Comparison of ENCODE assay signal across 27 cellular contexts in genomic region chr12:31105668-31106067, GRCh38.
"Had no signal": no experiment of that assay in that cellular context is flagged by ENCODE, and none has a peak within 500 bp of the region (broad histone marks: within the 10 kb centered on the region; RNA-seq: fewer than 3 reads in every experiment).

No MANE protein-coding gene starts in this region.

- H3K4me3 Mint-ChIP-seq: activated CD4-positive, alpha-beta memory T cell treated with anti-CD3 and anti-CD28 coated beads, Interleukin-2, amount 10 ng/mL, durations not matched to agents 7 days and 5 days; activated CD4-positive, alpha-beta T cell treated with anti-CD3 and anti-CD28 coated beads, Interleukin-2, amount 10 ng/mL, durations not matched to agents 7 days and 5 days; activated naive CD4-positive, alpha-beta T cell treated with anti-CD3 and anti-CD28 coated beads, Interleukin-2, amount 50 U/mL, for 24 hours; activated naive CD8-positive, alpha-beta T cell treated with anti-CD3 and anti-CD28 coated beads, Interleukin-2, amount 50 U/mL, for 24 hours; activated T-cell treated with anti-CD3 and anti-CD28 coated beads, Interleukin-2, amount 50 U/mL, for 24 hours; dendritic cell treated with granulocyte-macrophage colony-stimulating factor and Interleukin-4, amounts not matched to agents 40 ng/mL and 50 ng/mL, for 4 days; natural killer cell treated with Interleukin-12 subunit alpha and Interleukin-12 subunit beta and Interleukin-15 and Interleukin-18, amount 100 ng/mL, for 72 hours had no signal

- H3K27ac ChIP-seq: gastroesophageal sphincter, hepatocyte, lower lobe of right lung, neutrophil, pancreas, psoas muscle, testis, WERI-Rb-1 had no signal

- H2AFZ ChIP-seq: hepatocyte had no signal

- H3K4me2 ChIP-seq: hepatocyte had no signal

- DNase-seq: activated CD4-positive, alpha-beta memory T cell treated with anti-CD3 and anti-CD28 coated beads, Interleukin-2, amount 10 ng/mL, durations not matched to agents 7 days and 5 days; activated CD4-positive, alpha-beta T cell treated with anti-CD3 and anti-CD28 coated beads, Interleukin-2, amount 10 ng/mL, durations not matched to agents 7 days and 5 days; activated CD4-positive, CD25-positive, alpha-beta regulatory T cell treated with anti-CD3 and anti-CD28 coated beads, Interleukin-2, amount 50 U/mL, for 72 hours; activated naive CD8-positive, alpha-beta T cell treated with anti-CD3 and anti-CD28 coated beads, Interleukin-2, amount 50 U/mL, for 24 hours; activated T-cell treated with anti-CD3 and anti-CD28 coated beads, Interleukin-2, amount 50 U/mL, for 24 hours; amygdala; central memory CD4-positive, alpha-beta T cell; effector CD4-positive, alpha-beta T cell; erythroblast; lower lobe of right lung; mesenchymal stem cell; psoas muscle; stimulated activated CD4-positive, alpha-beta T cell treated with anti-CD3 and anti-CD28 coated beads, Interleukin-15, amount 100 ng/mL, for 24 hours; stimulated activated CD4-positive, alpha-beta T cell treated with anti-CD3 and anti-CD28 coated beads, Interleukin-2, amount 100 ng/mL, for 24 hours; stimulated activated naive CD4-positive, alpha-beta T cell; T-helper 9 cell; testis; trophoblast cell had no signal

- ATAC-seq: gastroesophageal sphincter, lower lobe of right lung, pancreas had no signal

- H3K4me1 Mint-ChIP-seq: activated CD4-positive, alpha-beta memory T cell treated with anti-CD3 and anti-CD28 coated beads, Interleukin-2, amount 10 ng/mL, durations not matched to agents 7 days and 5 days; activated CD4-positive, alpha-beta T cell treated with anti-CD3 and anti-CD28 coated beads, Interleukin-2, amount 10 ng/mL, durations not matched to agents 7 days and 5 days; activated naive CD4-positive, alpha-beta T cell treated with anti-CD3 and anti-CD28 coated beads, Interleukin-2, amount 50 U/mL, for 24 hours; activated naive CD8-positive, alpha-beta T cell treated with anti-CD3 and anti-CD28 coated beads, Interleukin-2, amount 50 U/mL, for 24 hours had no signal

- H3K27me3 ChIP-seq: gastroesophageal sphincter, hepatocyte, neutrophil, pancreas, testis had no signal

- H3K36me3 Mint-ChIP-seq: natural killer cell treated with Interleukin-12 subunit alpha and Interleukin-12 subunit beta and Interleukin-15 and Interleukin-18, amount 100 ng/mL, for 72 hours had no signal

- H3K9me3 Mint-ChIP-seq: activated CD4-positive, alpha-beta memory T cell treated with anti-CD3 and anti-CD28 coated beads, Interleukin-2, amount 10 ng/mL, durations not matched to agents 7 days and 5 days; activated CD4-positive, alpha-beta T cell treated with anti-CD3 and anti-CD28 coated beads, Interleukin-2, amount 10 ng/mL, durations not matched to agents 7 days and 5 days; activated naive CD4-positive, alpha-beta T cell treated with anti-CD3 and anti-CD28 coated beads, Interleukin-2, amount 50 U/mL, for 24 hours; activated naive CD8-positive, alpha-beta T cell treated with anti-CD3 and anti-CD28 coated beads, Interleukin-2, amount 50 U/mL, for 24 hours; activated T-cell treated with anti-CD3 and anti-CD28 coated beads, Interleukin-2, amount 50 U/mL, for 24 hours; activated T-helper 2 cell treated with anti-CD3 and anti-CD28 coated beads, Interferon-gamma antibody, Interleukin-2, Interleukin-4, amounts not matched to agents 10 μg/mL and 5 μg/mL and 100 μg/mL, durations not matched to agents 14 hours and 24 hours and 36 hours; dendritic cell treated with granulocyte-macrophage colony-stimulating factor and Interleukin-4, amounts not matched to agents 40 ng/mL and 50 ng/mL, for 4 days; natural killer cell treated with Interleukin-12 subunit alpha and Interleukin-12 subunit beta and Interleukin-15 and Interleukin-18, amount 100 ng/mL, for 72 hours had no signal

- H3K27me3 Mint-ChIP-seq: activated CD4-positive, alpha-beta memory T cell treated with anti-CD3 and anti-CD28 coated beads, Interleukin-2, amount 10 ng/mL, durations not matched to agents 7 days and 5 days; activated CD4-positive, alpha-beta T cell treated with anti-CD3 and anti-CD28 coated beads, Interleukin-2, amount 10 ng/mL, durations not matched to agents 7 days and 5 days; activated naive CD4-positive, alpha-beta T cell treated with anti-CD3 and anti-CD28 coated beads, Interleukin-2, amount 50 U/mL, for 24 hours; activated naive CD8-positive, alpha-beta T cell treated with anti-CD3 and anti-CD28 coated beads, Interleukin-2, amount 50 U/mL, for 24 hours; natural killer cell treated with Interleukin-12 subunit alpha and Interleukin-12 subunit beta and Interleukin-15 and Interleukin-18, amount 100 ng/mL, for 72 hours had no signal

- H3K4me3 ChIP-seq: gastroesophageal sphincter, hepatocyte, lower lobe of right lung, pancreas, psoas muscle, testis had no signal

- H3K9me3 ChIP-seq: gastroesophageal sphincter, lower lobe of right lung, neutrophil, pancreas, psoas muscle, testis had no signal

- H3K79me2 ChIP-seq: hepatocyte had no signal

- H3K36me3 ChIP-seq: lower lobe of right lung had no signal

- H3K4me1 ChIP-seq: gastroesophageal sphincter, lower lobe of right lung, pancreas, psoas muscle, testis had no signal

- H3K27ac Mint-ChIP-seq: activated CD4-positive, alpha-beta memory T cell treated with anti-CD3 and anti-CD28 coated beads, Interleukin-2, amount 10 ng/mL, durations not matched to agents 7 days and 5 days; activated CD4-positive, alpha-beta T cell treated with anti-CD3 and anti-CD28 coated beads, Interleukin-2, amount 10 ng/mL, durations not matched to agents 7 days and 5 days; activated naive CD4-positive, alpha-beta T cell treated with anti-CD3 and anti-CD28 coated beads, Interleukin-2, amount 50 U/mL, for 24 hours; activated naive CD8-positive, alpha-beta T cell treated with anti-CD3 and anti-CD28 coated beads, Interleukin-2, amount 50 U/mL, for 24 hours; activated T-cell treated with anti-CD3 and anti-CD28 coated beads, Interleukin-2, amount 50 U/mL, for 24 hours; dendritic cell treated with granulocyte-macrophage colony-stimulating factor and Interleukin-4, amounts not matched to agents 40 ng/mL and 50 ng/mL, for 4 days; natural killer cell treated with Interleukin-12 subunit alpha and Interleukin-12 subunit beta and Interleukin-15 and Interleukin-18, amount 100 ng/mL, for 72 hours had no signal
